In genomic region chr21:40208206-40208950, GRCh38 we compare ENCODE assay signal across 23 cellular contexts.
"Had no signal": no experiment of that assay in that cellular context is flagged by ENCODE, and none has a peak within 500 bp of the region (broad histone marks: within the 10 kb centered on the region; RNA-seq: fewer than 3 reads in every experiment).

No MANE protein-coding gene starts in this region.

- H3K36me3 ChIP-seq: gastrocnemius medialis, right atrium auricular region, spleen, tibial artery, upper lobe of left lung had no signal

- H3K9me3 ChIP-seq: gastrocnemius medialis, right atrium auricular region, testis, tibial artery, upper lobe of left lung had no signal

- H3K27me3 ChIP-seq: dorsolateral prefrontal cortex, gastrocnemius medialis, right atrium auricular region, spleen, testis, tibial artery, upper lobe of left lung had no signal

- H3K27me3 Mint-ChIP-seq: memory B cell; progenitor cell of endocrine pancreas; stimulated activated memory B cell treated with anti-CD40 and anti-IgM and Interleukin-4, amounts not matched to agents 10 μg/mL and 1 μg/mL and 100 μg/mL, for 72 hours had no signal

- H3K4me3 ChIP-seq: dorsolateral prefrontal cortex, gastrocnemius medialis, lung, right atrium auricular region, skin epidermis, spleen, testis, tibial artery, upper lobe of left lung had no signal

- DNase-seq: dorsolateral prefrontal cortex; effector CD4-positive, alpha-beta T cell; foreskin fibroblast; gastrocnemius medialis; head of caudate nucleus; natural killer cell; spleen; stimulated activated CD4-positive, alpha-beta T cell treated with anti-CD3 and anti-CD28 coated beads, Interleukin-4, amount 100 ng/mL, for 4 hours; stimulated activated naive CD8-positive, alpha-beta T cell treated with anti-CD3 and anti-CD28 coated beads, Interleukin-15, Interleukin-2, amounts not matched to agents 100 U/mL and 50 U/mL, for 24 hours; substantia nigra; testis; tibial artery; upper lobe of left lung had no signal

- ATAC-seq: esophagus mucosa; gastrocnemius medialis; stimulated activated memory B cell treated with anti-CD40 and anti-IgM and Interleukin-4, amounts not matched to agents 10 μg/mL and 1 μg/mL and 100 μg/mL, for 72 hours; stimulated activated naive CD8-positive, alpha-beta T cell treated with anti-CD3 and anti-CD28 coated beads, Interleukin-15, Interleukin-2, amounts not matched to agents 100 U/mL and 50 U/mL, for 24 hours had no signal

- H3K4me3 Mint-ChIP-seq: memory B cell; natural killer cell; neural crest cell; stimulated activated memory B cell treated with anti-CD40 and anti-IgM and Interleukin-4, amounts not matched to agents 10 μg/mL and 1 μg/mL and 100 μg/mL, for 72 hours had no signal

- H3K9ac ChIP-seq: parathyroid adenoma had no signal

- H3K4me1 Mint-ChIP-seq: memory B cell; natural killer cell; stimulated activated memory B cell treated with anti-CD40 and anti-IgM and Interleukin-4, amounts not matched to agents 10 μg/mL and 1 μg/mL and 100 μg/mL, for 72 hours had no signal

- H3K9me3 Mint-ChIP-seq: neural crest cell; stimulated activated memory B cell treated with anti-CD40 and anti-IgM and Interleukin-4, amounts not matched to agents 10 μg/mL and 1 μg/mL and 100 μg/mL, for 72 hours had no signal

- H3K27ac Mint-ChIP-seq: memory B cell; natural killer cell; progenitor cell of endocrine pancreas; stimulated activated memory B cell treated with anti-CD40 and anti-IgM and Interleukin-4, amounts not matched to agents 10 μg/mL and 1 μg/mL and 100 μg/mL, for 72 hours had no signal

- H3K27ac ChIP-seq: dorsolateral prefrontal cortex, epithelial cell of prostate, gastrocnemius medialis, parathyroid adenoma, right atrium auricular region, skin epidermis, spleen, testis, tibial artery, upper lobe of left lung had no signal

- H3K4me1 ChIP-seq: gastrocnemius medialis, parathyroid adenoma, right atrium auricular region, spleen, testis, tibial artery, upper lobe of left lung had no signal

- H3K36me3 Mint-ChIP-seq: memory B cell; natural killer cell; stimulated activated memory B cell treated with anti-CD40 and anti-IgM and Interleukin-4, amounts not matched to agents 10 μg/mL and 1 μg/mL and 100 μg/mL, for 72 hours had no signal
